In genomic region chr15:70127797-70128756, GRCh38 we compare ENCODE assay signal across 22 cellular contexts. TPM values are rescaled to one million over a fixed set of nuclear protein-coding genes. Genes with fewer than 3 reads are reported as not detected.
DNase-seq lines count a peak whose midpoint lies in the region; ATAC-seq, FAIRE-seq and TF ChIP-seq lines count a peak whose summit lies in the region.
"Had no signal": no experiment of that assay in that cellular context is flagged by ENCODE, and none has a peak within 500 bp of the region (broad histone marks: within the 10 kb centered on the region; RNA-seq: fewer than 3 reads in every experiment).

No MANE protein-coding gene starts in this region.

- POLR2A ChIA-PET in K562 (lab: Yijun Ruan, JAX): interaction anchor here (0.9 to 1.0 kb wide), 2 partner anchors 10 to 17 kb away, joined by 3 read pairs; no protein-coding TSS in a partner anchor

- H3K9me3 Mint-ChIP-seq in endodermal cell (peaks cover 2% of the 10 kb centered on the region), chondrocyte (ENCODE audit: low read depth) (no peaks in the 10 kb centered on the region)
- H3K9me3 Mint-ChIP-seq: activated CD4-positive, alpha-beta T cell treated with anti-CD3 and anti-CD28 coated beads, Interleukin-2, amount 10 ng/mL, durations not matched to agents 7 days and 5 days; CD8-positive, alpha-beta memory T cell; dendritic cell treated with granulocyte-macrophage colony-stimulating factor and Interleukin-4, amounts not matched to agents 40 ng/mL and 50 ng/mL, for 4 days; HFFc6; neural crest cell had no signal

- H3K27ac Mint-ChIP-seq in endodermal cell (no peak overlapping the region), chondrocyte (ENCODE audit: unreplicated experiment) (no peak overlapping the region)
- H3K27ac Mint-ChIP-seq: activated CD4-positive, alpha-beta T cell treated with anti-CD3 and anti-CD28 coated beads, Interleukin-2, amount 10 ng/mL, durations not matched to agents 7 days and 5 days; CD8-positive, alpha-beta memory T cell; dendritic cell treated with granulocyte-macrophage colony-stimulating factor and Interleukin-4, amounts not matched to agents 40 ng/mL and 50 ng/mL, for 4 days; HFFc6 had no signal

- no peak overlapping the region for H2AFZ ChIP-seq in K562 (ENCODE audit: low read depth, low read length)
- H2AFZ ChIP-seq: GM23248 had no signal

- peaks cover 5% of the 10 kb centered on the region; the same call in 1 of the 2 replicates for H4K20me1 ChIP-seq in K562 (replicated peaks; ENCODE audit: control insufficient read depth, insufficient read depth, low read length)

- ATAC-seq in K562 (no peak), GM18868 (IDR thresholded peaks at IDR 0.05; ENCODE audit: unreplicated experiment) (no peak)

- H3K9ac ChIP-seq in K562 (ENCODE audit: insufficient read depth in 1 of 2, low read depth in 2 of 2, low read length in 2 of 2) (no peak overlapping the region), endodermal cell (ENCODE audit: extremely low read depth, low read length, poor library complexity, severe bottlenecking) (no peak overlapping the region)
- H3K9ac ChIP-seq: GM23248 had no signal

- 3% methylated on average over 5 of the region's 5 CpGs for WGBS in K562 (ENCODE audit: insufficient coverage, low coverage, missing lambda C conversion rate)
- WGBS in sigmoid colon, 2 donors: 71 to 75% methylated on average over 5 of the region's 5 CpGs
- WGBS in endodermal cell (ENCODE audit: insufficient coverage in 1 of 2, insufficient read length in 1 of 2), 2 experiments: 83 to 84% methylated on average over 1 to 5 of the region's 5 CpGs

- H3K36me3 ChIP-seq in K562 (ENCODE audit: control insufficient read depth, insufficient read depth, low read length) (no peaks in the 10 kb centered on the region), sigmoid colon (no peaks in the 10 kb centered on the region), endodermal cell (ENCODE audit: control insufficient read depth, insufficient read depth, low read length) (no peaks in the 10 kb centered on the region)
- H3K36me3 ChIP-seq: SJSA1 had no signal

- intact Hi-C loops in K562 (cut with micrococcal nuclease) (no loop called here), sigmoid colon (cut with DNase I) (no loop called here)

- CTCF ChIA-PET in K562 (lab: Yijun Ruan, JAX; ENCODE audit: low intra/inter-chr PET ratio): interaction anchor here (0.6 kb wide), 1 partner anchor 418 kb away, joined by 3 read pairs; no protein-coding TSS in a partner anchor

- DNase-seq in CD1c-positive myeloid dendritic cell (ENCODE audit: extremely low spot score): peak; percentile 31
- no peak for DNase-seq in GM18507 (ENCODE audit: extremely low spot score, insufficient read length, low read depth)
- DNase-seq in K562 (ENCODE audit: extremely low read depth in 1 of 4, low spot score in 3 of 4): no peak
- peak; percentile 25 for DNase-seq in sigmoid colon
- no peak for DNase-seq in endodermal cell
- DNase-seq in chondrocyte (ENCODE audit: low spot score): no peak
- DNase-seq: activated CD4-positive, alpha-beta T cell treated with anti-CD3 and anti-CD28 coated beads, Interleukin-2, amount 10 ng/mL, durations not matched to agents 7 days and 5 days; activated CD8-positive, alpha-beta memory T cell treated with anti-CD3 and anti-CD28 coated beads, Interleukin-2, amount 50 U/mL, for 4 hours; activated gamma-delta T cell; CD8-positive, alpha-beta memory T cell; GM23248; HFFc6; NCI-H1930; NCI-H2227 treated with DMSO at 0.1 percent for 48 hours; NCI-H748 treated with DMSO at 0.1 percent for 48 hours; testis had no signal

- H3K4me2 ChIP-seq in K562 (ENCODE audit: insufficient read depth, low read length): no peak overlapping the region

- no peaks in the 10 kb centered on the region for H3K79me2 ChIP-seq in K562 (ENCODE audit: control insufficient read depth, insufficient read depth, low read length)

- H3K4me1 ChIP-seq in K562 (replicated peaks in 1 of 2; ENCODE audit: control insufficient read depth in 2 of 2, insufficient read depth in 2 of 2, low read length in 2 of 2): no peaks in the 10 kb centered on the region
- H3K4me1 ChIP-seq in sigmoid colon: peaks cover 0 to 11% (median 7%) of the 10 kb centered on the region in 4 donors
- H3K4me1 ChIP-seq in endodermal cell (ENCODE audit: control insufficient read depth, insufficient read depth, low read length): peaks cover 4% of the 10 kb centered on the region
- H3K4me1 ChIP-seq: testis had no signal

- H3K27ac ChIP-seq in K562 (ENCODE audit: extremely low read depth, low read depth, low read length): no peak overlapping the region
- H3K27ac ChIP-seq in sigmoid colon: no peak overlapping the region
- no peak overlapping the region for H3K27ac ChIP-seq in endodermal cell (ENCODE audit: low read depth, low read length)
- H3K27ac ChIP-seq: epithelial cell of prostate, GM23248, SJSA1, testis had no signal

- H3K9me1 ChIP-seq in K562 (ENCODE audit: control insufficient read depth, insufficient read depth, low read length): no peaks in the 10 kb centered on the region

- no TSS peak for BruUV-seq in K562 (replicated peaks; lab: Mats Ljungman, UMichigan)

- H3K4me3 Mint-ChIP-seq in endodermal cell (no peak overlapping the region), chondrocyte (ENCODE audit: unreplicated experiment) (no peak overlapping the region)
- H3K4me3 Mint-ChIP-seq: activated CD4-positive, alpha-beta T cell treated with anti-CD3 and anti-CD28 coated beads, Interleukin-2, amount 10 ng/mL, durations not matched to agents 7 days and 5 days; CD8-positive, alpha-beta memory T cell; dendritic cell treated with granulocyte-macrophage colony-stimulating factor and Interleukin-4, amounts not matched to agents 40 ng/mL and 50 ng/mL, for 4 days; HFFc6; neural crest cell had no signal

- TF ChIP-seq RAD21 in K562 (CRISPR knock-in tag; conservative IDR thresholded peaks at IDR 0.05 in 1 of 2, IDR thresholded peaks at IDR 0.05 in 1 of 2): no peak

- in situ Hi-C loops in K562 (cut with MboI): no loop called here

- TF ChIP-seq EP300 in K562 (IDR thresholded peaks at IDR 0.05; ENCODE audit: low read length): no peak
- TF ChIP-seq EP300 in sigmoid colon (IDR thresholded peaks at IDR 0.05): no peak

- no peak for TF ChIP-seq CTCF in K562 (IDR thresholded peaks at IDR 0.05 in 2 of 3, conservative IDR thresholded peaks at IDR 0.05 in 1 of 3; ENCODE audit: insufficient read depth in 2 of 3, low read depth in 1 of 3, low read length in 3 of 3)
- no peak for TF ChIP-seq CTCF in sigmoid colon (IDR thresholded peaks at IDR 0.05)
- TF ChIP-seq CTCF in endodermal cell (conservative IDR thresholded peaks at IDR 0.05): no peak
- no peak for TF ChIP-seq CTCF in chondrocyte (IDR thresholded peaks at IDR 0.05)

- no peak for TF ChIP-seq POLR2A in K562 (conservative IDR thresholded peaks at IDR 0.05)
- no peak for TF ChIP-seq POLR2A in sigmoid colon (IDR thresholded peaks at IDR 0.05)

- H3K36me3 Mint-ChIP-seq in endodermal cell (ENCODE audit: low read depth): no peaks in the 10 kb centered on the region
- H3K36me3 Mint-ChIP-seq in chondrocyte (ENCODE audit: low read depth): no peaks in the 10 kb centered on the region

- FAIRE-seq in GM18507 (lab: Jason Lieb, UNC) (peak; percentile 12), K562 (lab: Jason Lieb, UNC) (no peak)
- FAIRE-seq: HTR-8/SVneo had no signal

- H3K4me1 Mint-ChIP-seq in endodermal cell (peaks cover 9% of the 10 kb centered on the region), chondrocyte (ENCODE audit: low read depth) (peaks cover 5% of the 10 kb centered on the region)
- H3K4me1 Mint-ChIP-seq: activated CD4-positive, alpha-beta T cell treated with anti-CD3 and anti-CD28 coated beads, Interleukin-2, amount 10 ng/mL, durations not matched to agents 7 days and 5 days had no signal

- peaks cover 4% of the 10 kb centered on the region; the same call in 1 of the 2 replicates for H3K9me3 ChIP-seq in K562 (replicated peaks; ENCODE audit: control insufficient read depth, insufficient read depth, low read depth, low read length)
- no peaks in the 10 kb centered on the region for H3K9me3 ChIP-seq in sigmoid colon
- H3K9me3 ChIP-seq in endodermal cell (ENCODE audit: control insufficient read depth, low read length): peaks cover 5% of the 10 kb centered on the region
- H3K9me3 ChIP-seq: SJSA1, testis had no signal

- H3K27me3 Mint-ChIP-seq in endodermal cell (ENCODE audit: insufficient read depth): peaks cover 76% of the 10 kb centered on the region
- peaks cover 40% of the 10 kb centered on the region for H3K27me3 Mint-ChIP-seq in chondrocyte (ENCODE audit: low read depth)

- H3K4me3 ChIP-seq in K562: no peak overlapping the region
- H3K4me3 ChIP-seq in sigmoid colon: no peak overlapping the region
- H3K4me3 ChIP-seq in endodermal cell (ENCODE audit: low read length): no peak overlapping the region
- H3K4me3 ChIP-seq: GM23248, SJSA1, testis had no signal

- H3K27me3 ChIP-seq in K562 (ENCODE audit: control insufficient read depth in 2 of 2, insufficient read depth in 2 of 2, low read length in 2 of 2): peaks cover 12 to 55% of the 10 kb centered on the region in 2 experiments
- no peaks in the 10 kb centered on the region for H3K27me3 ChIP-seq in sigmoid colon
- H3K27me3 ChIP-seq in endodermal cell (ENCODE audit: control insufficient read depth, insufficient read depth, low read length, poor library complexity, severe bottlenecking): peaks cover 85% of the 10 kb centered on the region
- H3K27me3 ChIP-seq: SJSA1, testis had no signal

TF ChIP-seq in K562, 482 proteins besides CTCF, POLR2A, EP300 and RAD21 (continues in another document):
- TF ChIP-seq ZNF583 (CRISPR knock-in tag; IDR thresholded peaks at IDR 0.05): no peak

RNA-seq across cellular contexts. Expression of gene TLE3, which starts 30.4 kb away (rescaled TPM):
- total RNA-seq in K562 (2011; cell fraction: chromatin; rRNA removed; ENCODE audit: low replicate concordance): 47.5 and 98.2 TPM in 2 replicates
- 56.7 and 69.2 TPM in 2 replicates for total RNA-seq in K562 (2011; cell fraction: nucleolus; rRNA removed)
- 49.1 and 56.6 TPM in 2 replicates for total RNA-seq in K562 (2011; cell fraction: nucleoplasm; rRNA removed)
- total RNA-seq in K562 (2014; rRNA removed) (26.9 and 31.6 TPM in 2 replicates), K562 (2014; rRNA removed; fragmentation: Illumina TruSeq; extraction: Trizol) (13.4 and 14.2 TPM in 2 replicates), K562 (2015; rRNA removed; fragmentation: Illumina TruSeq; extraction: Trizol) (14.1 and 14.3 TPM in 2 replicates), K562 (2021) (78.3 and 84.2 TPM in 2 replicates), sigmoid colon (10 to 100 TPM; 49.5 to 82.0 (median 58.8) TPM), endodermal cell (10 to 100 TPM; 66.5 to 81.1 TPM), chondrocyte (36.9 to 53.4 TPM (median 51.3 TPM) in 3 replicates)
- polyA plus RNA-seq in K562 (2011; rRNA removed) (6.4 and 14.8 TPM in 2 replicates), K562 (2014; fragmentation: Illumina TruSeq; extraction: Trizol) (14.4 and 30.2 TPM in 2 replicates), K562 (2014; fragmentation: Nextera tagmentation; extraction: Ambion mirVana) (1 to 10 TPM; 1.5 to 2.3 TPM), K562 (2014; rRNA removed) (21.1 and 25.2 TPM in 2 replicates), sigmoid colon (10 to 100 TPM; 16.8 to 39.3 (median 21.0) TPM)
- 8.4 and 9.7 TPM in 2 replicates for polyA plus RNA-seq in K562 (2011; cell fraction: cytosol; rRNA removed)
- polyA plus RNA-seq in K562 (2011; cell fraction: nucleus; rRNA removed): 34.5 and 47.6 TPM in 2 replicates
- polyA plus RNA-seq in K562 (2012): 33.7 and 52.9 TPM in 2 replicates
- 32.3 and 47.1 TPM in 2 replicates for polyA minus RNA-seq in K562 (2011; rRNA and poly(A)+ RNA removed)
- 34.6 and 56.1 TPM in 2 replicates for polyA minus RNA-seq in K562 (2011; cell fraction: cytosol; rRNA and poly(A)+ RNA removed)
- polyA minus RNA-seq in K562 (2011; cell fraction: nucleus; rRNA and poly(A)+ RNA removed): 45.1 and 56.8 TPM in 2 replicates
- polyA plus RNA-seq in endodermal cell (2013, experiment 1 of 2): 51.9 TPM
- 48.9 TPM for polyA plus RNA-seq in endodermal cell (2013, experiment 2 of 2)

Comparison
In these comparisons a context has a peak if more than half of its experiments do, and no peak if none do; other contexts are left out.
1. DNase-seq: peak in CD1c-positive myeloid dendritic cell (single experiment) and sigmoid colon (single experiment); none in GM18507 (single experiment), K562 (0 of 4), endodermal cell (single experiment) and chondrocyte (single experiment).